ENCODE assay signal across 22 cellular contexts in the genomic region with DNA sequence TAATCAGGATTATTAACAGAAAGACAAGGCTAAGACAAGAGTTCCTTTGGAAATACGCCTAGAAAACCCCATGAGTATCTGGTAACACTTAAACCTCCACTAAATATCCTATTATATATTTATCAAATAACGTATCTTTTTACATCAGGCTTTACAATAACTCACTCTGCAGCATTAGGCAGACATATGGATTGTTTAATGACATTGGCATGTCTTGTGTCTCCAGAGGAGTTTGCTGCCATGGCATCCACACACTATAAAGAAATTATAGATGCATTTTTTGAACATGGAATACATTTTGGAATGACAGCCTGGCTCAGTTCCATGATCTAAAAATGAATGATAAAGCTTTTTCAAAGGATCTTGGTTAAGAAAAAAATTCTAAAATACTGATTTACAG.
"Had no signal": no experiment of that assay in that cellular context is flagged by ENCODE, and none has a peak within 500 bp of the region (broad histone marks: within the 10 kb centered on the region; RNA-seq: fewer than 3 reads in every experiment).

No MANE protein-coding gene starts in this region.

- H3K4me3 Mint-ChIP-seq: dendritic cell treated with granulocyte-macrophage colony-stimulating factor and Interleukin-4, amounts not matched to agents 40 ng/mL and 50 ng/mL, for 4 days; effector memory CD8-positive, alpha-beta T cell; endodermal cell had no signal

- H3K9me3 Mint-ChIP-seq: dendritic cell treated with granulocyte-macrophage colony-stimulating factor and Interleukin-4, amounts not matched to agents 40 ng/mL and 50 ng/mL, for 4 days; effector memory CD8-positive, alpha-beta T cell had no signal

- ATAC-seq: effector memory CD8-positive, alpha-beta T cell; esophagus mucosa; gastrocnemius medialis; heart right ventricle; left cardiac atrium; left lung; left ventricle myocardium superior; lower lobe of right lung had no signal

- DNase-seq: colonic mucosa; cortex of kidney; effector CD8-positive, alpha-beta T cell; effector memory CD8-positive, alpha-beta T cell; endodermal cell; erythroblast; esophagus squamous epithelium; foreskin fibroblast; foreskin melanocyte; gastrocnemius medialis; glutamatergic neuron; head of caudate nucleus; heart right ventricle; hippocampal formation; left cardiac atrium; left lung; left ventricle myocardium superior; lower lobe of right lung; mesenchymal stem cell; midbrain had no signal

- H3K27ac Mint-ChIP-seq: dendritic cell treated with granulocyte-macrophage colony-stimulating factor and Interleukin-4, amounts not matched to agents 40 ng/mL and 50 ng/mL, for 4 days; effector memory CD8-positive, alpha-beta T cell; endodermal cell had no signal

- H3K9me3 ChIP-seq: colonic mucosa, esophagus squamous epithelium, gastrocnemius medialis, heart right ventricle, left lung, lower lobe of right lung had no signal
